ENCODE assay signal across 18 cellular contexts in the genomic region with DNA sequence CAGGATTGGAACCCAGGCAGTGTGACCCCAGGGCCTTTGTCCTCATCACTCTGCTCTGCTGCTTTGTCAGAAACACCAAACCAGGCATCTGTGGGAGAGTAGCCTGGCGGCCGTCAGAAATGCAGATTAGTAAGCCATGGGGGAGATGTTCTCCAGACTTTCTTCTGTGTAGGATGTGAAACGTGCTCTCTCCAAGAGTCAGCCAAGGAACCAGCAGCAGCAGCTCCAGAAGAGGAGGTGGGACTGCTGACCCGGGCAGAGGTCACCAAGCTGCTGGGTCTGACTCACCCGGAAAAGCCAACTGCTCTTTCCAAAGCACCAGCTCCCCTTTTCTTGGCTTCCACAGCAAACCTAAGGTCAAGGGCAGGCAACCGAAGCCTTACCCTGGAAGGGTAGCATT. TPM values are rescaled to one million over a fixed set of nuclear protein-coding genes. Genes with fewer than 3 reads are reported as not detected.
A peak's percentile ranks its signal among the peaks of the same experiment; 100 is the strongest.
DNase-seq lines count a peak whose midpoint lies in the region; ATAC-seq and TF ChIP-seq lines count a peak whose summit lies in the region.
"Had no signal": no experiment of that assay in that cellular context is flagged by ENCODE, and none has a peak within 500 bp of the region (broad histone marks: within the 10 kb centered on the region; RNA-seq: fewer than 3 reads in every experiment).

No MANE protein-coding gene starts in this region.

- no peak overlapping the region for H2BK12ac ChIP-seq in trophoblast cell (ENCODE audit: low read length)

- H3K36me3 ChIP-seq in esophagus muscularis mucosa (no peaks in the 10 kb centered on the region), trophoblast cell (ENCODE audit: control insufficient read depth in 1 of 2, insufficient read depth in 2 of 2, low read length in 2 of 2) (no peaks in the 10 kb centered on the region)

- no peak overlapping the region for H2BK120ac ChIP-seq in trophoblast cell (ENCODE audit: insufficient read depth, low read length, poor library complexity)

- no peak overlapping the region for H3K23ac ChIP-seq in trophoblast cell (ENCODE audit: low read length)

- CTCF ChIA-PET in RWPE1 (lab: Yijun Ruan, JAX), result interaction anchor here (0.6 to 1.4 kb wide), 5 partner anchors 30 to 386 kb away, joined by 3 read pairs; no protein-coding TSS in a partner anchor

- no peak for TF ChIP-seq POLR2A in esophagus muscularis mucosa (IDR thresholded peaks at IDR 0.05; ENCODE audit: low read depth)

- WGBS in esophagus muscularis mucosa, result 59% methylated on average over 6 of the region's 6 CpGs
- no CpG with 5 or more reads among the region's 6 CpGs for WGBS in trophoblast cell (ENCODE audit: extremely low coverage, insufficient coverage, insufficient read length)

- H4K12ac ChIP-seq in trophoblast cell (ENCODE audit: low read depth, low read length), result no peak overlapping the region

- H3K4me1 ChIP-seq in esophagus muscularis mucosa (no peaks in the 10 kb centered on the region), trophoblast cell (ENCODE audit: control insufficient read depth in 1 of 2, insufficient read depth in 2 of 2, low read length in 2 of 2) (peaks cover 15 to 27% of the 10 kb centered on the region in 2 experiments)

- no peak overlapping the region for H3K9ac ChIP-seq in trophoblast cell (ENCODE audit: low read length)

- no peak overlapping the region for H4K91ac ChIP-seq in trophoblast cell (ENCODE audit: low read depth, low read length)

- intact Hi-C loops in esophagus muscularis mucosa (cut with DNase I), result no loop called here

- H3K27ac ChIP-seq in RWPE1, result peak overlapping the region; percentile 11; the same call in 1 of the 2 replicates
- no peak overlapping the region for H3K27ac ChIP-seq in esophagus muscularis mucosa (replicated peaks in 1 of 4)
- no peak overlapping the region for H3K27ac ChIP-seq in trophoblast cell (ENCODE audit: low read depth, low read length)
- H3K27ac ChIP-seq: SK-N-MC had no signal

- H2BK5ac ChIP-seq in trophoblast cell (ENCODE audit: low read depth, low read length, poor library complexity), result no peak overlapping the region

- H4K8ac ChIP-seq in trophoblast cell (ENCODE audit: low read depth, low read length), result no peak overlapping the region

- H3K4me2 ChIP-seq in trophoblast cell (ENCODE audit: low read length), result no peak overlapping the region

- no peak for ATAC-seq in HG03097 (IDR thresholded peaks at IDR 0.05; ENCODE audit: low FRiP score, unreplicated experiment)

- H3K4me3 ChIP-seq in esophagus muscularis mucosa (no peak overlapping the region), trophoblast cell (ENCODE audit: low read depth, low read length) (no peak overlapping the region)
- H3K4me3 ChIP-seq: SK-N-MC had no signal

- no peak overlapping the region for H2AK5ac ChIP-seq in trophoblast cell (ENCODE audit: low read length)

- no peak for TF ChIP-seq EP300 in esophagus muscularis mucosa (IDR thresholded peaks at IDR 0.05)

- H3K4ac ChIP-seq in trophoblast cell (ENCODE audit: low read depth, low read length), result no peak overlapping the region

- POLR2A ChIA-PET in RWPE1 (lab: Yijun Ruan, JAX; ENCODE audit: low non-redundant PET), result no interaction called here

- H3K14ac ChIP-seq in trophoblast cell (ENCODE audit: low read length), result no peak overlapping the region

- H3K9me3 ChIP-seq in esophagus muscularis mucosa (no peaks in the 10 kb centered on the region), trophoblast cell (ENCODE audit: insufficient read depth, low read depth, low read length) (peaks cover 2% of the 10 kb centered on the region)

- peak; percentile 30 for DNase-seq in HT-29 (ENCODE audit: low spot score)
- DNase-seq in RWPE1 (ENCODE audit: low spot score), result no peak
- peak; percentile 90 for DNase-seq in esophagus muscularis mucosa (ENCODE audit: extremely low spot score)
- peak; percentile 77 to 82 for DNase-seq in trophoblast cell
- no peak for DNase-seq in epidermal melanocyte (ENCODE audit: insufficient read length, low spot score)
- no peak for DNase-seq in effector CD8-positive, alpha-beta T cell (lab: John Stamatoyannopoulos, UW)
- DNase-seq: DMS53, GF-D8, IMR-90, NCI-H1048, NCI-H1436, NCI-H187 treated with DMSO at 0.1 percent for 48 hours, NCI-H524 treated with DMSO at 0.1 percent for 48 hours, SHP77, SW 1271 had no signal

- no peak overlapping the region for H2AFZ ChIP-seq in trophoblast cell (ENCODE audit: insufficient read depth, low read length, poor library complexity)

- H3K27me3 ChIP-seq in esophagus muscularis mucosa, result no peaks in the 10 kb centered on the region
- H3K27me3 ChIP-seq in trophoblast cell (ENCODE audit: insufficient read depth, low read length), result no peaks in the 10 kb centered on the region

- no peak for TF ChIP-seq CTCF in RWPE1 (conservative IDR thresholded peaks at IDR 0.05; ENCODE audit: low read depth)
- no peak for TF ChIP-seq CTCF in esophagus muscularis mucosa (IDR thresholded peaks at IDR 0.05)

- H3K18ac ChIP-seq in trophoblast cell (ENCODE audit: low read length), result no peak overlapping the region

- H3K79me1 ChIP-seq in trophoblast cell (ENCODE audit: low read length), result peaks cover 10% of the 10 kb centered on the region

- H3K79me2 ChIP-seq in trophoblast cell (ENCODE audit: control insufficient read depth, insufficient read depth, low read length, poor library complexity), result peaks cover 2% of the 10 kb centered on the region

RNA-seq across cellular contexts. Expression of a gene that starts 14.4 kb away (rescaled TPM):
- 13.6 and 20.7 TPM in 2 replicates for total RNA-seq in HT-29 (2014; rRNA removed; shearing (Covaris generic))
- 10 to 100 TPM; 40.9 to 64.5 (median 45.8) TPM for total RNA-seq in esophagus muscularis mucosa
- 1.9 and 2.0 TPM in 2 replicates for polyA plus RNA-seq in trophoblast cell (2013)
- total RNA-seq: OCI-LY7 had no signal

Comparison
In these comparisons a context has a peak if more than half of its experiments do, and no peak if none do; other contexts are left out.
1. DNase-seq: peak in HT-29 (single experiment), esophagus muscularis mucosa (single experiment) and trophoblast cell (2 of 2); none in RWPE1 (single experiment), epidermal melanocyte (single experiment) and effector CD8-positive, alpha-beta T cell (single experiment).